1 cellular context compared by ENCODE assay signal in the genomic region with DNA sequence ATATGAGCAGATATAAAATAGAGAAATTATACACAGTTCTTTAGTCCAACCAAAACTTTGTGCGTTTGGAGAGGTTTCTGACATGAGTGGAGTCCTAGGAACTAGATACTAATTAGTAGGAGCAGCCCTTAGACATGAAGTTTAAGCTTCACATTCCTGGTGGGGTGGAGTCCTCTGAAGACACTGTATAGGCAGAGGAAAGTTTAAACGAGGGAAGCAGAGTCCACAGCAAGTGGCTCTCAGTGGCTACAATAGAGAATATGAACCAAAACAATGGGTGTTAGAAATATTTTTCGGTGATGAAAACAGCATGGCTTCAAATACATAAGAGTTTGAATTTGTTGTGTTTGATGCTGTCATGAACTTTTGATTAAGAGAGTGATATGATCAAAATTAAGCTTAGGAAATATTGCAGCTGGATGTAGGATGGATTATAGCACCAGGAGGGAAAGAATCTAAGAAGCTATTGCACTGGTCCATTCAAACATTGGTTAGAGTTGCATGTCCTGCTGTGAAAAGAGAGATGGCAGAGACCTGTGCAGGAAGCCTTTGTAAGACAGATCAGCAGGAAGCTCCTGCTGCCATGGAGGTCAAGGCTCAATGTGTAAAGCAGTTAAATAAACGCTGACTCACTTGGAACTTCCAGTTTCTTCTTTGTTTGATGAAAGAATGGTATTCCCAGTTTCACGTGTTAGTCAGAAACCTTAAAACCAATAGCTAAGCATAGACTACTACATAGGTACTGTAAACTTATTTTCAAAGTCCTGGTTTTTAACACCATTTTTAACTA.
TF ChIP-seq lines count a peak whose summit lies in the region.

No MANE protein-coding gene starts in this region.

TF ChIP-seq in IMR-90, 13 proteins besides CTCF, POLR2A, EP300 and RAD21:
- peak; percentile 59 for TF ChIP-seq NFE2L2 (IDR thresholded peaks at IDR 0.05; ENCODE audit: low read depth, low read length)
- TF ChIP-seq FOS (IDR thresholded peaks at IDR 0.05; ENCODE audit: low read depth, low read length), result no peak
- peak; percentile 61 for TF ChIP-seq MAFK (IDR thresholded peaks at IDR 0.05; ENCODE audit: low read depth, low read length)
- no peak for TF ChIP-seq MAZ (IDR thresholded peaks at IDR 0.05; ENCODE audit: borderline replicate concordance, low read depth, low read length)
TF ChIP-seq in IMR-90: peak in this region for 2.
